11 cellular contexts compared by ENCODE assay signal in the genomic region with DNA sequence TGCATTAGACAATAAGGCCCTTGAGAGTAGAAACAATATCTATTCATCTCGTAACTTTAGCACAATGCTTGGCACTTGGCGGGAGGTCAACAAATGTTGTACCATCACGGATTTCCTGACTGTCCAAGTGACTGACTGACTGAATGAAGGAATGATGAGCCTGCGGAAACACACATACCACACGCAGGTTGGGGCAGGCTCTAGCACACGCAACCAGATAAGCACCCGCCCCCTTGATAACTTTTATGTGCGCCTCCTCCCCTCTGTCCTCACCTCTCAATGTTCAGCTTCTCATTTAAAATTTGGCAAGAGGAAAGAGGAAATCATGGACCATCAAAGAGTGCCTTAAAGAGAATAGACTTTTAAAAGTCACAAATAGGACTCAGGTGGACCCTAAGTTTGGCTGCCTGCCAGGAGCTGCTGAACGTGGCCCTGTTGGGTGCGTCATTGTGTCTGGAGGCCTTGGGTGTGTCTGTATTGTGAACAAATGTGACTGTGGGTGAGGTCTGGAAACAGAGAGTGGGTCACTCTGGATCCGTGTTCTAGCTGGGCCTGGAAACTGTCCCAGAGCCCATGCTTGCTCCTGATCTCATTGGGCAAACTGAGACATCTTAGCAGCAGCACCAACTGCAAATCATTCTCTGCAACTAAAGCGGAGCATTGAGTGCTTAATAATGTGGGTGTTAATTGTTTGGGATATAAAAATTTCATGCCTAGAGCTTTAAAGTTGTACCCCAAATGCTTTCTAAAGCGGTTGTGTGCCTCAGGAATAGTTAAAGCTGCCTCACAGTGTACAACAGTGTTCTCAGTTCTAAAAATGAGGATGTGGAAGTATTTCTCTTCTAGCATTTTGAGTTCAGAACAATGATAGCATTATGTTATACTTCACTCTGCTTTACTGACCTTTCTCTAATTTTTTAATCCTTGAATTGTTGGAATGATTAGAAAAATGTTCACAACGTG. TPM values are rescaled to one million over a fixed set of nuclear protein-coding genes. Genes with fewer than 3 reads are reported as not detected.
DNase-seq lines count a peak whose midpoint lies in the region; ATAC-seq and TF ChIP-seq lines count a peak whose summit lies in the region.
"Had no signal": no experiment of that assay in that cellular context is flagged by ENCODE, and none has a peak within 500 bp of the region (broad histone marks: within the 10 kb centered on the region; RNA-seq: fewer than 3 reads in every experiment).

No MANE protein-coding gene starts in this region.

- H3K4me1 Mint-ChIP-seq in activated naive CD4-positive, alpha-beta T cell treated with anti-CD3 and anti-CD28 coated beads for 36 hours (ENCODE audit: low read depth) = peaks cover 5% of the 10 kb centered on the region
- H3K4me1 Mint-ChIP-seq: neural progenitor cell had no signal

- 68 to 73% methylated on average over 14 of the region's 14 CpGs for WGBS in upper lobe of left lung, 2 donors

- CTCF ChIA-PET in activated naive CD4-positive, alpha-beta T cell treated with anti-CD3 and anti-CD28 coated beads for 36 hours (lab: Charles Lee) = interaction anchor here (0.9 to 1.3 kb wide), 2 partner anchors 74 to 88 kb away, joined by 3 to 4 read pairs; no protein-coding TSS in a partner anchor

- no peaks in the 10 kb centered on the region for H3K27me3 ChIP-seq in lower lobe of right lung (ENCODE audit: low read depth)
- no peaks in the 10 kb centered on the region for H3K27me3 ChIP-seq in upper lobe of left lung
- H3K27me3 ChIP-seq: neural progenitor cell had no signal

- H3K27ac ChIP-seq in cingulate gyrus (ENCODE audit: low read depth, low read length) (peak overlapping the region; percentile 76), lower lobe of right lung (no peak overlapping the region), upper lobe of left lung (peak overlapping the region in 3 of 4 donors; percentile 31 to 71 (median 64))
- H3K27ac ChIP-seq: neural progenitor cell had no signal

- TF ChIP-seq CTCF in lower lobe of right lung (IDR thresholded peaks at IDR 0.05) (no peak), upper lobe of left lung (IDR thresholded peaks at IDR 0.05) (no peak), GM20000 (IDR thresholded peaks at IDR 0.05; ENCODE audit: extremely low read depth, missing control alignments) (no peak)

- H3K36me3 Mint-ChIP-seq in activated naive CD4-positive, alpha-beta T cell treated with anti-CD3 and anti-CD28 coated beads for 36 hours (ENCODE audit: low read depth) = no peaks in the 10 kb centered on the region
- H3K36me3 Mint-ChIP-seq: neural progenitor cell had no signal

- H3K9me3 ChIP-seq in lower lobe of right lung (no peaks in the 10 kb centered on the region), upper lobe of left lung (no peaks in the 10 kb centered on the region)

- peak; percentile 9 for DNase-seq in activated CD4-positive, CD25-positive, alpha-beta regulatory T cell treated with anti-CD3 and anti-CD28 coated beads, Interleukin-2, amount 50 U/mL, for 72 hours
- DNase-seq in lower lobe of right lung = no peak
- DNase-seq in upper lobe of left lung = no peak
- no peak for DNase-seq in GM20000 (ENCODE audit: low spot score)
- DNase-seq in activated naive CD4-positive, alpha-beta T cell treated with anti-CD3 and anti-CD28 coated beads for 36 hours = no peak
- DNase-seq: activated CD4-positive, alpha-beta T cell treated with anti-CD3 and anti-CD28 coated beads, Interleukin-2, amount 10 ng/mL, durations not matched to agents 7 days and 5 days had no signal

- H3K27ac Mint-ChIP-seq in activated naive CD4-positive, alpha-beta T cell treated with anti-CD3 and anti-CD28 coated beads for 36 hours = no peak overlapping the region
- H3K27ac Mint-ChIP-seq: activated CD4-positive, alpha-beta T cell treated with anti-CD3 and anti-CD28 coated beads, Interleukin-2, amount 10 ng/mL, durations not matched to agents 7 days and 5 days; neural progenitor cell had no signal

- H3K4me1 ChIP-seq in lower lobe of right lung = peaks cover 10% of the 10 kb centered on the region
- peaks cover 0 to 6% (median 0%) of the 10 kb centered on the region in 4 donors for H3K4me1 ChIP-seq in upper lobe of left lung
- H3K4me1 ChIP-seq: neural progenitor cell had no signal

- no peak for TF ChIP-seq POLR2A in upper lobe of left lung (IDR thresholded peaks at IDR 0.05)

- H3K4me3 Mint-ChIP-seq in activated naive CD4-positive, alpha-beta T cell treated with anti-CD3 and anti-CD28 coated beads for 36 hours = no peak overlapping the region
- H3K4me3 Mint-ChIP-seq: activated CD4-positive, alpha-beta T cell treated with anti-CD3 and anti-CD28 coated beads, Interleukin-2, amount 10 ng/mL, durations not matched to agents 7 days and 5 days; neural progenitor cell had no signal

- intact Hi-C loops in lower lobe of right lung (cut with DNase I) = no loop called here
- intact Hi-C loops in activated naive CD4-positive, alpha-beta T cell treated with anti-CD3 and anti-CD28 coated beads for 36 hours (cut with micrococcal nuclease) = no loop called here

- ATAC-seq in activated CD4-positive, CD25-positive, alpha-beta regulatory T cell treated with anti-CD3 and anti-CD28 coated beads, Interleukin-2, amount 50 U/mL, for 24 hours = no peak
- ATAC-seq in lower lobe of right lung = peak; percentile 16 to 46
- peak in 1 of 2 donors; percentile 61 for ATAC-seq in upper lobe of left lung (ENCODE audit: low FRiP score in 2 of 2)
- no peak for ATAC-seq in GM21515 (IDR thresholded peaks at IDR 0.05; ENCODE audit: unreplicated experiment)

- H3K4me3 ChIP-seq in lower lobe of right lung (no peak overlapping the region), upper lobe of left lung (no peak overlapping the region)
- H3K4me3 ChIP-seq: neural progenitor cell had no signal

- H3K36me3 ChIP-seq in lower lobe of right lung (no peaks in the 10 kb centered on the region), upper lobe of left lung (no peaks in the 10 kb centered on the region)
- H3K36me3 ChIP-seq: neural progenitor cell had no signal

- no peaks in the 10 kb centered on the region for H3K27me3 Mint-ChIP-seq in activated naive CD4-positive, alpha-beta T cell treated with anti-CD3 and anti-CD28 coated beads for 36 hours (ENCODE audit: low read depth)

- no peaks in the 10 kb centered on the region for H3K9me3 Mint-ChIP-seq in activated naive CD4-positive, alpha-beta T cell treated with anti-CD3 and anti-CD28 coated beads for 36 hours
- H3K9me3 Mint-ChIP-seq: neural progenitor cell had no signal

- no peak for TF ChIP-seq EP300 in upper lobe of left lung (IDR thresholded peaks at IDR 0.05)

RNA-seq across cellular contexts. Expression of gene ABCG1, which starts 47.6 kb away (rescaled TPM):
- 74.9 TPM for total RNA-seq in lower lobe of right lung
- total RNA-seq in upper lobe of left lung = 100 to 1,000 TPM in 2 of 6 donors, 10 to 100 TPM in 4; 56.7 to 130 (median 79.8) TPM
- total RNA-seq in activated naive CD4-positive, alpha-beta T cell treated with anti-CD3 and anti-CD28 coated beads for 36 hours = 10 to 100 TPM; 27.8 to 28.7 TPM
- total RNA-seq: M059J had no signal

Comparison
In these comparisons a context has a peak if more than half of its experiments do, and no peak if none do; other contexts are left out.
1. ATAC-seq: peak in lower lobe of right lung (2 of 2); none in activated CD4-positive, CD25-positive, alpha-beta regulatory T cell treated with anti-CD3 and anti-CD28 coated beads, Interleukin-2, amount 50 U/mL, for 24 hours (0 of 2) and GM21515 (single experiment).